Comparison of ENCODE assay signal across 8 cellular contexts in genomic region chr19:54137114-54137912, GRCh38. TPM values are rescaled to one million over a fixed set of nuclear protein-coding genes. Genes with fewer than 3 reads are reported as not detected.
DNase-seq lines count a peak whose midpoint lies in the region; ATAC-seq, FAIRE-seq and TF ChIP-seq lines count a peak whose summit lies in the region.

TSS of gene CNOT3 (plus strand) at chr19:54137762. CDS start at chr19:54142979, 5,217 bp downstream.

- H3K4me1 ChIP-seq in astrocyte (ENCODE audit: insufficient read depth, low read length) (peaks cover 18% of the 10 kb centered on the region), right cardiac atrium (ENCODE audit: control insufficient read depth, insufficient read depth, low read length) (peaks cover 5% of the 10 kb centered on the region), uterus (peaks cover 0 to 18% of the 10 kb centered on the region in 2 donors)

- H3K27ac Mint-ChIP-seq in astrocyte (ENCODE audit: unreplicated experiment), result peak within 1 kb of the TSS; percentile 87

- peak within 1 kb of the TSS; percentile 67 for H2AFZ ChIP-seq in astrocyte (ENCODE audit: low read depth, low read length)

- DNase-seq in NCI-H2029 (lab: John Stamatoyannopoulos, UW) (peak; percentile 100), T-helper 22 cell (ENCODE audit: low read depth) (peak; percentile 100), astrocyte (ENCODE audit: low read depth) (peak; percentile 100), right cardiac atrium (peak; percentile 99 to 100 (median 100)), pulmonary artery endothelial cell (ENCODE audit: low read depth, low spot score) (peak; percentile 100), uterus (peak; percentile 99 to 100)

- intact Hi-C loops in right cardiac atrium (cut with DNase I), result no loop called here
- intact Hi-C loops in uterus (cut with DNase I; ENCODE audit: low total_unique reads), result no loop called here

- no peak for TF ChIP-seq CTCF in astrocyte (IDR thresholded peaks at IDR 0.05; ENCODE audit: insufficient read depth, low read depth, low read length)
- no peak for TF ChIP-seq CTCF in uterus (IDR thresholded peaks at IDR 0.05)

- H3K27me3 Mint-ChIP-seq in astrocyte (ENCODE audit: low read depth, unreplicated experiment), result no peaks in the 10 kb centered on the region

- H3K79me2 ChIP-seq in astrocyte (ENCODE audit: insufficient read depth, low read length), result peaks cover 48% of the 10 kb centered on the region

- peaks cover 13% of the 10 kb centered on the region for H3K36me3 Mint-ChIP-seq in astrocyte (ENCODE audit: low read depth, unreplicated experiment)

- H4K20me1 ChIP-seq in astrocyte (ENCODE audit: insufficient read depth, low read length), result peaks cover 39% of the 10 kb centered on the region

- H3K27ac ChIP-seq in astrocyte (ENCODE audit: low read depth, low read length) (peak within 1 kb of the TSS; percentile 92), right cardiac atrium (ENCODE audit: low read length) (peak within 1 kb of the TSS; percentile 54), uterus (peak within 1 kb of the TSS; percentile 90 to 96)

- H3K27me3 ChIP-seq in astrocyte (ENCODE audit: insufficient read depth, low read length) (no peaks in the 10 kb centered on the region), right cardiac atrium (ENCODE audit: control insufficient read depth, insufficient read depth) (no peaks in the 10 kb centered on the region), uterus (no peaks in the 10 kb centered on the region)

- peak; percentile 86 for TF ChIP-seq POLR2A in GM18505 (IDR thresholded peaks at IDR 0.05; ENCODE audit: borderline replicate concordance, extremely low read depth, insufficient read depth, insufficient read length)
- TF ChIP-seq POLR2A in uterus (IDR thresholded peaks at IDR 0.05), result peak; percentile 85 to 97

- peak within 1 kb of the TSS; percentile 95 for H3K4me2 ChIP-seq in astrocyte (ENCODE audit: low read length)

- no peaks in the 10 kb centered on the region for H3K9me3 Mint-ChIP-seq in astrocyte (ENCODE audit: unreplicated experiment)

- H3K4me3 Mint-ChIP-seq in astrocyte (ENCODE audit: unreplicated experiment), result peak within 1 kb of the TSS; percentile 92

- ATAC-seq in GM18505 (IDR thresholded peaks at IDR 0.05; ENCODE audit: unreplicated experiment), result peak; percentile 74
- ATAC-seq in HG02973 (IDR thresholded peaks at IDR 0.05; ENCODE audit: unreplicated experiment), result peak; percentile 69
- peak; percentile 94 to 95 for ATAC-seq in right cardiac atrium

- under 1% methylated on average over 63 of the region's 63 CpGs for WGBS in right cardiac atrium

- peak; percentile 68 for FAIRE-seq in astrocyte (lab: Jason Lieb, UNC)

- H3K9me3 ChIP-seq in astrocyte (ENCODE audit: insufficient read depth, low read depth, low read length), result no peaks in the 10 kb centered on the region
- no peaks in the 10 kb centered on the region for H3K9me3 ChIP-seq in right cardiac atrium (ENCODE audit: control insufficient read depth, low read length)
- H3K9me3 ChIP-seq in uterus, result no peaks in the 10 kb centered on the region

- peaks cover 20% of the 10 kb centered on the region for H3K4me1 Mint-ChIP-seq in astrocyte (ENCODE audit: low read depth, unreplicated experiment)

- H3K4me3 ChIP-seq in astrocyte (ENCODE audit: insufficient read depth, low read depth, low read length) (peak within 1 kb of the TSS; percentile 72), right cardiac atrium (ENCODE audit: low read length) (peak within 1 kb of the TSS; percentile 88), uterus (peak within 1 kb of the TSS; percentile 77 to 97)

- H3K36me3 ChIP-seq in astrocyte (ENCODE audit: insufficient read depth, low read length) (peaks cover 3% of the 10 kb centered on the region), uterus (no peaks in the 10 kb centered on the region)

- peak within 1 kb of the TSS; percentile 98 for H3K9ac ChIP-seq in astrocyte (ENCODE audit: low read length)

RNA-seq across cellular contexts. Expression of gene CNOT3, which starts in this region (rescaled TPM):
- total RNA-seq in astrocyte (39.2 and 47.1 TPM in 2 replicates), right cardiac atrium (10 to 100 TPM; 20.3 to 26.5 (median 23.3) TPM), pulmonary artery endothelial cell (8.8 and 14.5 TPM in 2 replicates), uterus (10 to 100 TPM in 2 of 4 donors, 1 to 10 TPM in 1, under 1 TPM in 1; 0.88 to 41.6 (median 9.9) TPM)
- polyA plus RNA-seq in right cardiac atrium, result 18.2 TPM

Comparison
In these comparisons a context has a peak if more than half of its experiments do, and no peak if none do; other contexts are left out.
1. Peak in every context shown above with its lines: DNase-seq, ATAC-seq, H3K4me3 ChIP-seq and H3K27ac ChIP-seq.